ENCODE assay signal across 20 cellular contexts in the genomic region with DNA sequence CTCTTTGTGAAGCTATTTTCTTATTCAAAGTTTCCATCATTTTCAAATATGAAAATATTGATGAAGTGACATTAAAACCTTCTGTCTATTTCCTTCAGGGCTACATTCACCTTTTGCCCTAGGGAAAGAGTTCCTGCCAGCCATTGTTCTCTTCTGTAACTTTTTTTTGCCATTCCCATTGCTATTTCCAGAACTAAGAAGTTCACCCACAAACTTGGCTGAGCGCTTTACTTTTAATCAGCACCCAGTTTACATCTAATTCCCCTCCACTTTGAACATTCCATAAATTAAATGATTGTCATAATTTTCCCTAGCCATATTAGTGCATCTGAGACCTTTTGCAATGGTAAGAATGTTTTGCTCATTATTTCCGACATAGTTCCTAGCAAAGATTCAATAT. TPM values are rescaled to one million over a fixed set of nuclear protein-coding genes. Genes with fewer than 3 reads are reported as not detected.
"Had no signal": no experiment of that assay in that cellular context is flagged by ENCODE, and none has a peak within 500 bp of the region (broad histone marks: within the 10 kb centered on the region; RNA-seq: fewer than 3 reads in every experiment).

No MANE protein-coding gene starts in this region.

- H3K4me3 Mint-ChIP-seq: activated B cell treated with CpG ODN at 0.5 μM for 24 hours; activated CD8-positive, alpha-beta T cell treated with anti-CD3 and anti-CD28 coated beads, Interleukin-2, amount 10 ng/mL, durations not matched to agents 7 days and 5 days; activated naive CD8-positive, alpha-beta T cell; naive B cell; neural progenitor cell had no signal

- H3K27ac ChIP-seq: body of pancreas, epithelial cell of prostate, neural progenitor cell, ovary, SJCRH30 had no signal

- H3K36me3 Mint-ChIP-seq: activated naive CD8-positive, alpha-beta T cell; naive B cell; neural progenitor cell had no signal

- H3K27me3 ChIP-seq: body of pancreas, neural progenitor cell, ovary, SJCRH30 had no signal

- ATAC-seq: activated CD8-positive, alpha-beta T cell treated with anti-CD3 and anti-CD28 coated beads, Interleukin-2, amount 10 ng/mL, durations not matched to agents 7 days and 5 days; body of pancreas; stimulated activated naive CD8-positive, alpha-beta T cell treated with anti-CD3 and anti-CD28 coated beads, Interleukin-15, Interleukin-2, amounts not matched to agents 100 U/mL and 50 U/mL, for 24 hours had no signal

- DNase-seq: activated B cell treated with CpG ODN at 0.5 μM for 24 hours; activated CD4-positive, alpha-beta T cell treated with anti-CD3 and anti-CD28 coated beads for 48 hours; activated CD8-positive, alpha-beta T cell treated with anti-CD3 and anti-CD28 coated beads, Interleukin-2, amount 10 ng/mL, durations not matched to agents 7 days and 5 days; activated gamma-delta T cell treated with Interleukin-2 at 50 U/mL for 16 hours; amniotic stem cell; body of pancreas; central memory CD4-positive, alpha-beta T cell; cortex of kidney; effector CD8-positive, alpha-beta T cell; hippocampal formation; naive B cell; ovary; SJCRH30; stimulated activated naive CD8-positive, alpha-beta T cell treated with anti-CD3 and anti-CD28 coated beads, Interleukin-15, Interleukin-2, amounts not matched to agents 100 U/mL and 50 U/mL, for 24 hours; T-helper 2 cell had no signal

- H3K36me3 ChIP-seq: neural progenitor cell, ovary, SJCRH30 had no signal

- H3K4me1 ChIP-seq: SJCRH30 had no signal

- H3K4me3 ChIP-seq: body of pancreas, lung, neural progenitor cell, ovary, SJCRH30, skin epidermis had no signal

- H3K9me3 Mint-ChIP-seq: activated B cell treated with CpG ODN at 0.5 μM for 24 hours, naive B cell, neural progenitor cell had no signal

- H3K9me3 ChIP-seq: body of pancreas, ovary, SJCRH30 had no signal

- H3K9ac ChIP-seq: neural progenitor cell had no signal

- H3K27ac Mint-ChIP-seq: activated B cell treated with CpG ODN at 0.5 μM for 24 hours; activated CD8-positive, alpha-beta T cell treated with anti-CD3 and anti-CD28 coated beads, Interleukin-2, amount 10 ng/mL, durations not matched to agents 7 days and 5 days; activated naive CD8-positive, alpha-beta T cell; naive B cell; neural progenitor cell had no signal

- H3K4me1 Mint-ChIP-seq: activated B cell treated with CpG ODN at 0.5 μM for 24 hours, naive B cell had no signal

RNA-seq across cellular contexts. Expression of a gene that starts 4.4 kb away (rescaled TPM):
- total RNA-seq: activated B cell treated with CpG ODN at 0.5 μM for 24 hours; activated CD8-positive, alpha-beta T cell treated with anti-CD3 and anti-CD28 coated beads, Interleukin-2, amount 10 ng/mL, durations not matched to agents 7 days and 5 days had no signal
